In the genomic region with DNA sequence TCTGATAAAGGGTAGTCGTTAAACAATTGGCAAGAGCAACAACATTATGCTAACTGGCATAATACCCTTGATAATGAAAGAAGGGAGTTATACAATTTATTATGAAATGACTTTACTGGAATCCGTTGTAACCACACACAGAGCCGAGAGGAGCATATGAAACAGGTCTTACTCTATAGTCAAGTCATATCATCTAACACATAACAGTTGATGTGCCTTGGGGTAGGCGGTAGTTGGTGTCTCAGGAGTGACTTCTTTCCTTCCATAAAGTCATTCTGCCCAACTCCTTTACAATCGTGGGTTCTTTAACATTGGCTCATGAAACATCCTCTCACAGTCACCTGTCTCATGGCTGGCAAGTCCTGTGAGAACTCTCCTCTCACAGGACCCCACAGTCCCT, we compare ENCODE assay signal across 11 cellular contexts.
"Had no signal": no experiment of that assay in that cellular context is flagged by ENCODE, and none has a peak within 500 bp of the region (broad histone marks: within the 10 kb centered on the region; RNA-seq: fewer than 3 reads in every experiment).

No MANE protein-coding gene starts in this region.

- H3K27ac Mint-ChIP-seq: activated naive CD4-positive, alpha-beta T cell treated with anti-CD3 and anti-CD28 coated beads, Interleukin-2, amount 50 U/mL, for 24 hours; activated T-helper 1 cell treated with anti-CD3 and anti-CD28 coated beads, Interleukin-12 subunit alpha, Interleukin-12 subunit beta, Interleukin-2, Interleukin-4 antibody, amounts not matched to agents 30 ng/mL and 10 ng/mL and 1 ng/mL, durations not matched to agents 14 hours and 24 hours and 36 hours; nephron had no signal

- H3K27me3 Mint-ChIP-seq: activated naive CD4-positive, alpha-beta T cell treated with anti-CD3 and anti-CD28 coated beads, Interleukin-2, amount 50 U/mL, for 24 hours had no signal

- H3K4me3 Mint-ChIP-seq: activated naive CD4-positive, alpha-beta T cell treated with anti-CD3 and anti-CD28 coated beads, Interleukin-2, amount 50 U/mL, for 24 hours; activated T-helper 1 cell treated with anti-CD3 and anti-CD28 coated beads, Interleukin-12 subunit alpha, Interleukin-12 subunit beta, Interleukin-2, Interleukin-4 antibody, amounts not matched to agents 30 ng/mL and 10 ng/mL and 1 ng/mL, durations not matched to agents 14 hours and 24 hours and 36 hours; nephron had no signal

- DNase-seq: amniotic stem cell; effector CD4-positive, alpha-beta T cell; gastrocnemius medialis; head of caudate nucleus; kidney; thyroid gland had no signal

- ATAC-seq: gastrocnemius medialis, left lobe of liver, sciatic nerve had no signal

- H3K4me1 Mint-ChIP-seq: activated naive CD4-positive, alpha-beta T cell treated with anti-CD3 and anti-CD28 coated beads, Interleukin-2, amount 50 U/mL, for 24 hours had no signal
